ENCODE assay signal across 1 cellular context in the genomic region with DNA sequence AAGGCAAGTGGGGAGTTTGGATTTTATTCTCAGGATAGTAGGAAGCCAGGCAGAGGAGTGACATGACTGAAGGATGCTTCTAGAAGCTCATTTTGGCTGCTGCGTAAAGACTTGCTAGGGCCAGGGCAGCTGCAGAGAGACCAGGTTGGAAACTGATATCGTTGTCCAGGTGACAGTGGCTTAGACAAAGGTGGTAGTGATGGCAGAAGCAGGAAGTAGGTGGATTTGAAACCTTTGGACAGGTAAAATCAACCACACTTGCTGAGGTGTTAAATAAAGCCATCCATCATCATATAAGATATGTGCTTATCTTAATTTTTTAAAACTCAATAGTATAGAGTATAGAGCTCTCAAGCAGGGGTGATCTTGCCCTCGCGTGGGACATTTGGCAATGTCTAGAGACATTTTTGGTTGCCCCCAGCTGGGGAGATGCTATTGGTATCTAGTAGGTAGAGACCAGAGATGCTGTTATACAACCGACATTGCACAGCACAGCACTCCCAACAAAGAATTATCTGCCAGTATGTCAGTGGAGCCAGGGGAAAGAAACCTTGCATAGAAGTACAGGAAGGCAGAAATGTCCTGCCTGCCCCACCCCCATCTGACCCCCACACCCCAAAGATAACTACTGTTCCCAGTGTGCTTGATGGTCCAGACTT.
TF ChIP-seq lines count a peak whose summit lies in the region.

No MANE protein-coding gene starts in this region.

TF ChIP-seq in H1, 55 proteins besides CTCF, POLR2A, EP300 and RAD21 (continued from another document):
- TF ChIP-seq MAFK (IDR thresholded peaks at IDR 0.05; ENCODE audit: low read depth, low read length) (no peak), SRF (IDR thresholded peaks at IDR 0.05; ENCODE audit: low read depth, low read length) (no peak), YY1 (IDR thresholded peaks at IDR 0.05; ENCODE audit: low read depth, low read length) (no peak), CTBP2 (IDR thresholded peaks at IDR 0.05; ENCODE audit: borderline replicate concordance, insufficient read depth, insufficient read length, low read length) (no peak), PHF8 (conservative IDR thresholded peaks at IDR 0.05; ENCODE audit: low read depth, low read length) (no peak), CHD2 (IDR thresholded peaks at IDR 0.05; ENCODE audit: low read length) (no peak), FOSL1 (IDR thresholded peaks at IDR 0.05; ENCODE audit: insufficient read depth, low read depth, low read length) (no peak), BACH1 (IDR thresholded peaks at IDR 0.05; ENCODE audit: low read length) (no peak), SP2 (IDR thresholded peaks at IDR 0.05; ENCODE audit: low read length) (no peak), JUN (IDR thresholded peaks at IDR 0.05; ENCODE audit: low read depth, low read length) (no peak), SUZ12 (IDR thresholded peaks at IDR 0.05; ENCODE audit: low read length) (no peak), JUND (IDR thresholded peaks at IDR 0.05; ENCODE audit: low read length) (no peak)
- TF ChIP-seq, protein P1, sequence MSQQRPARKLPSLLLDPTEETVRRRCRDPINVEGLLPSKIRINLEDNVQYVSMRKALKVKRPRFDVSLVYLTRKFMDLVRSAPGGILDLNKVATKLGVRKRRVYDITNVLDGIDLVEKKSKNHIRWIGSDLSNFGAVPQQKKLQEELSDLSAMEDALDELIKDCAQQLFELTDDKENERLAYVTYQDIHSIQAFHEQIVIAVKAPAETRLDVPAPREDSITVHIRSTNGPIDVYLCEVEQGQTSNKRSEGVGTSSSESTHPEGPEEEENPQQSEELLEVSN (IDR thresholded peaks at IDR 0.05), result no peak
